ENCODE assay signal across 8 cellular contexts in the genomic region with DNA sequence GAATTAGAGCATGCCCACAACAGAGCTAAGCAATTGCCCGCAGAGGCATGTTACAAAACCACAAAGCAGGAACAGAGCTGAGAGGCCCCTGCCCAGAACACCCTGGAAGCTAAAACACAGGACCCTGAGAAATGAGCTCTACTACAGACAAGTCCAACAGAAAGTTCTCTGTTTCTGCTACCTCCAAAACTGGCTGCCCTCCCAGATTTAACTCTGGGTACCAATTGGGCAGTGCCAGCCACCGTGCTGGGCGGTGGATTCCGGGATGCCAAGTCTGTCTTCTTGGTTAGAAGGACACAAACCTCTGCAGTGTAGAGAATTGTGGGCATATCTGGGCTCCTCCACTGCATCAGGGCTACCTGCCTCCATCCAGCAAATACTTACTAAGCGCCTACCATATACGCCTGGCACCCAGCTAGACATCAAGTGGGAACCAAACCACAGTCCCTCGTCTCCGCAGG. TPM values are rescaled to one million over a fixed set of nuclear protein-coding genes. Genes with fewer than 3 reads are reported as not detected.
DNase-seq lines count a peak whose midpoint lies in the region; ATAC-seq and TF ChIP-seq lines count a peak whose summit lies in the region.

No MANE protein-coding gene starts in this region.

- peaks cover 6% of the 10 kb centered on the region for H3K36me3 Mint-ChIP-seq in effector memory CD8-positive, alpha-beta T cell (ENCODE audit: insufficient read depth)

- H3K4me2 ChIP-seq in OCI-LY7 (ENCODE audit: low read length) = peak overlapping the region; percentile 63; the same call in 1 of the 2 replicates

- no peaks in the 10 kb centered on the region for H3K79me2 ChIP-seq in OCI-LY7 (ENCODE audit: insufficient read depth, low read depth, low read length)

- H2AFZ ChIP-seq in OCI-LY7 (ENCODE audit: low read length) (no peak overlapping the region), neuron (ENCODE audit: low read depth, low read length) (peak overlapping the region; percentile 62)

- H4K20me1 ChIP-seq in OCI-LY7 (ENCODE audit: insufficient read depth, low read length) = no peaks in the 10 kb centered on the region

- H3K27ac ChIP-seq in OCI-LY7 (ENCODE audit: low read depth, low read length, poor library complexity, severe bottlenecking) = no peak overlapping the region

- no peaks in the 10 kb centered on the region for H3K36me3 ChIP-seq in ES-I3 (ENCODE audit: insufficient read depth, low read length)
- no peaks in the 10 kb centered on the region for H3K36me3 ChIP-seq in OCI-LY7 (ENCODE audit: insufficient read depth, low read length)
- H3K36me3 ChIP-seq in neuron (ENCODE audit: insufficient read depth, low read length) = no peaks in the 10 kb centered on the region

- peak overlapping the region; percentile 87 for H3K9ac ChIP-seq in ES-I3 (ENCODE audit: low read depth, low read length)

- no TSS peak for BruUV-seq in OCI-LY7 (replicated peaks; lab: Mats Ljungman, UMichigan)

- CTCF ChIA-PET in OCI-LY7 (lab: Charles Lee; ENCODE audit: unreplicated experiment) = interaction anchor here (0.6 to 0.8 kb wide), 2 partner anchors 86 to 173 kb away, joined by 3 read pairs; no protein-coding TSS in a partner anchor

- no peak for TF ChIP-seq CTCF in OCI-LY7 (conservative IDR thresholded peaks at IDR 0.05; ENCODE audit: low read length)

- H3K4me3 ChIP-seq in OCI-LY7 (ENCODE audit: low read depth, low read length, poor library complexity, severe bottlenecking) = no peak overlapping the region
- peak overlapping the region; percentile 73 for H3K4me3 ChIP-seq in neuron (ENCODE audit: low read length)

- H3K9me3 Mint-ChIP-seq in effector memory CD8-positive, alpha-beta T cell = no peaks in the 10 kb centered on the region

- H3K4me1 ChIP-seq in ES-I3 (ENCODE audit: insufficient read depth, low read length) = peaks cover 13% of the 10 kb centered on the region
- no peaks in the 10 kb centered on the region for H3K4me1 ChIP-seq in OCI-LY7 (ENCODE audit: insufficient read depth, low read length, poor library complexity, severe bottlenecking)
- peaks cover 17% of the 10 kb centered on the region for H3K4me1 ChIP-seq in neuron (ENCODE audit: insufficient read depth, low read length)

- H3K27me3 Mint-ChIP-seq in effector memory CD8-positive, alpha-beta T cell = peaks cover 5 to 21% of the 10 kb centered on the region in 2 donors

- peak overlapping the region; percentile 72 to 78 for H3K4me3 Mint-ChIP-seq in effector memory CD8-positive, alpha-beta T cell

- POLR2A ChIA-PET in OCI-LY7 (lab: Charles Lee) = interaction anchor here (1.0 kb wide), 1 partner anchor 12 kb away, joined by 3 read pairs; no protein-coding TSS in a partner anchor

- DNase-seq in OCI-LY7 (ENCODE audit: low spot score) (no peak), NCI-H2107 (lab: John Stamatoyannopoulos, UW) (no peak), NCI-H524 (lab: John Stamatoyannopoulos, UW) (no peak), GM03348 (ENCODE audit: low spot score) (no peak)
- no peak for DNase-seq in effector memory CD8-positive, alpha-beta T cell

- no peaks in the 10 kb centered on the region for H3K9me3 ChIP-seq in ES-I3 (ENCODE audit: control insufficient read depth, insufficient read depth, low read length)
- H3K9me3 ChIP-seq in OCI-LY7 (ENCODE audit: low read length) = no peaks in the 10 kb centered on the region
- no peaks in the 10 kb centered on the region for H3K9me3 ChIP-seq in neuron (ENCODE audit: low read length)

- H3K27ac Mint-ChIP-seq in effector memory CD8-positive, alpha-beta T cell = peak overlapping the region in 1 of 2 donors; percentile 60

- no peaks in the 10 kb centered on the region for H3K27me3 ChIP-seq in neuron (ENCODE audit: insufficient read depth, low read length)

- ATAC-seq in effector memory CD8-positive, alpha-beta T cell (replicated peaks) = no peak
- no peak for ATAC-seq in GM19035 (IDR thresholded peaks at IDR 0.05; ENCODE audit: unreplicated experiment)

- H3K4me1 Mint-ChIP-seq in effector memory CD8-positive, alpha-beta T cell (ENCODE audit: low read depth in 2 of 2) = peaks cover 0 to 8% of the 10 kb centered on the region in 2 donors

- intact Hi-C loops in OCI-LY7 (cut with micrococcal nuclease; ENCODE audit: unreplicated experiment) = no loop called here

- no peaks in the 10 kb centered on the region for H3K9me2 ChIP-seq in OCI-LY7 (ENCODE audit: insufficient read depth, low read length)

RNA-seq across cellular contexts. Expression of gene CMTM4, which starts 1.0 kb away (rescaled TPM):
- 0.03 TPM in 1 of 2 replicates, not detected in the other for total RNA-seq in OCI-LY7 (2014; rRNA removed; shearing (Covaris generic))
- total RNA-seq in OCI-LY7 (2022) = 0.76 and 1.3 TPM in 2 replicates

RNA-seq across cellular contexts. Expression of gene DYNC1LI2, which starts 55.9 kb away (rescaled TPM):
- 48.4 and 48.9 TPM in 2 replicates for total RNA-seq in OCI-LY7 (2014; rRNA removed; shearing (Covaris generic))
- 62.4 and 64.0 TPM in 2 replicates for total RNA-seq in OCI-LY7 (2022)
